7 cellular contexts compared by ENCODE assay signal in genomic region chr10:124648738-124649137, GRCh38.
A peak's percentile ranks its signal among the peaks of the same experiment; 100 is the strongest.
DNase-seq lines count a peak whose midpoint lies in the region; ATAC-seq and TF ChIP-seq lines count a peak whose summit lies in the region.

No MANE protein-coding gene starts in this region.

- POLR2A ChIA-PET in OCI-LY7 (lab: Charles Lee) (interaction anchor here (0.6 to 1.1 kb wide), 4 partner anchors 11 to 1481 kb away, joined by 3 to 4 read pairs (median 4); no protein-coding TSS in a partner anchor), GM10248 (lab: Yijun Ruan, JAX) (no interaction called here)

- no peaks in the 10 kb centered on the region for H4K20me1 ChIP-seq in OCI-LY7 (ENCODE audit: insufficient read depth, low read length)

- no TSS peak for BruUV-seq in OCI-LY7 (replicated peaks; lab: Mats Ljungman, UMichigan)

- DNase-seq in OCI-LY7 (ENCODE audit: low spot score), result no peak
- peak; percentile 58 for DNase-seq in activated naive CD4-positive, alpha-beta T cell treated with Interleukin-2 at 50 U/mL for 16 hours
- DNase-seq in foreskin keratinocyte, result peak; percentile 79 to 90
- DNase-seq in pons (ENCODE audit: low spot score), result peak; percentile 94
- DNase-seq in NCI-H1694 (lab: John Stamatoyannopoulos, UW), result no peak
- DNase-seq in GM10248 (ENCODE audit: extremely low spot score), result no peak

- no peaks in the 10 kb centered on the region for H3K9me2 ChIP-seq in OCI-LY7 (ENCODE audit: insufficient read depth, low read length)

- peaks cover 55% of the 10 kb centered on the region; the same call in 1 of the 2 replicates for H3K36me3 ChIP-seq in OCI-LY7 (ENCODE audit: insufficient read depth, low read length)

- H3K27ac ChIP-seq in OCI-LY7 (ENCODE audit: low read depth, low read length, poor library complexity, severe bottlenecking) (peak overlapping the region; percentile 38), foreskin keratinocyte (peak overlapping the region; percentile 77)

- no peak overlapping the region for H3K4me3 ChIP-seq in OCI-LY7 (ENCODE audit: low read depth, low read length, poor library complexity, severe bottlenecking)

- H3K79me2 ChIP-seq in OCI-LY7 (ENCODE audit: insufficient read depth, low read depth, low read length), result peaks cover 25% of the 10 kb centered on the region; the same call in 1 of the 2 replicates

- no peak overlapping the region for H2AFZ ChIP-seq in OCI-LY7 (ENCODE audit: low read length)

- H3K4me2 ChIP-seq in OCI-LY7 (ENCODE audit: low read length), result peak overlapping the region; percentile 56; the same call in 1 of the 2 replicates

- ATAC-seq in HG03354 (IDR thresholded peaks at IDR 0.05; ENCODE audit: poor library complexity, severe bottlenecking, unreplicated experiment), result peak; percentile 40
- peak; percentile 74 for ATAC-seq in foreskin keratinocyte

- TF ChIP-seq CTCF in OCI-LY7 (conservative IDR thresholded peaks at IDR 0.05; ENCODE audit: low read length) (no peak), foreskin keratinocyte (conservative IDR thresholded peaks at IDR 0.05) (no peak), GM10248 (IDR thresholded peaks at IDR 0.05; ENCODE audit: control extremely low read depth, extremely low read depth, low read depth, missing control alignments) (no peak)

- peaks cover 25% of the 10 kb centered on the region for H3K4me1 ChIP-seq in OCI-LY7 (ENCODE audit: insufficient read depth, low read length, poor library complexity, severe bottlenecking)
- H3K4me1 ChIP-seq in foreskin keratinocyte, result peaks cover 17% of the 10 kb centered on the region

- H3K27me3 ChIP-seq in foreskin keratinocyte, result no peaks in the 10 kb centered on the region

- H3K9me3 ChIP-seq in OCI-LY7 (ENCODE audit: low read length), result no peaks in the 10 kb centered on the region

- intact Hi-C loops in OCI-LY7 (cut with micrococcal nuclease; ENCODE audit: unreplicated experiment), result loop anchor here (5.0 kb wide), 1 partner anchor 94 kb away; the partner anchor contains the start of gene FAM53B

- CTCF ChIA-PET in OCI-LY7 (lab: Charles Lee; ENCODE audit: unreplicated experiment), result interaction anchor here (1.4 kb wide), 1 partner anchor 70 kb away, joined by 4 read pairs; no protein-coding TSS in a partner anchor
- CTCF ChIA-PET in GM10248 (lab: Yijun Ruan, JAX), result interaction anchor here (0.8 to 3.8 kb wide), 10 partner anchors 13 to 178 kb away, joined by 3 to 29 read pairs (median 4); no protein-coding TSS in a partner anchor

Comparison
In these comparisons a context has a peak if more than half of its experiments do, and no peak if none do; other contexts are left out.
1. DNase-seq: peak in activated naive CD4-positive, alpha-beta T cell treated with Interleukin-2 at 50 U/mL for 16 hours (single experiment), foreskin keratinocyte (2 of 2) and pons (single experiment); none in OCI-LY7 (single experiment), NCI-H1694 (single experiment) and GM10248 (single experiment).